ENCODE assay signal across 8 cellular contexts in the genomic region with DNA sequence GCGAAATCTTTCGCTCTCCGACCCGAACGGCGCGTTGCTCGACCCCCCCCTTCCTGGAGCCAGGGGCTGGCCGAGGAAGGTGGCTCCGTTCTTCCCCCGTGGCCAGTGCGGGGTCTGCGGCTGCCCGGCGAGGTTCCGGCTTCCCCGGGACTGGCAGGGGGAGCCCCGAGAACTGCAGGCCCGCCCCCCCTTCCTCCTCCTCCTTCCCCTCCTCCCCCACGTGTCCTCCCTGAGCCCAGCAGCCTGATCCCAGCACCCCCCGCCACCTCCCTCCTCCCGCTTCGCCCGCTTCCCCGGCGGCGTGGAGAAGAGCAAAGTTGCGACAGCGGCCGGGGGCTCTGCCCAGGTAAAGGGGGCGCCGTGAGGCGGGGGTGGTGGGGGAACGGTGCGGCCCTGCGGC. TPM values are rescaled to one million over a fixed set of nuclear protein-coding genes. Genes with fewer than 3 reads are reported as not detected.
DNase-seq lines count a peak whose midpoint lies in the region; ATAC-seq and TF ChIP-seq lines count a peak whose summit lies in the region.

No MANE protein-coding gene starts in this region.

- H3K27me3 ChIP-seq in GM06990 (replicated peaks; ENCODE audit: control insufficient read depth, insufficient read depth, low read length) (no peaks in the 10 kb centered on the region; the same call in 1 of the 2 replicates), esophagus squamous epithelium (no peaks in the 10 kb centered on the region), prostate gland (replicated peaks; ENCODE audit: insufficient read depth) (no peaks in the 10 kb centered on the region)

- ATAC-seq in T-helper 17 cell: no peak
- ATAC-seq in GM18858 (IDR thresholded peaks at IDR 0.05; ENCODE audit: unreplicated experiment): no peak

- H3K4me3 ChIP-seq in GM06990 (replicated peaks; ENCODE audit: low read depth, low read length) (peak overlapping the region; percentile 54), esophagus squamous epithelium (no peak overlapping the region), prostate gland (no peak overlapping the region)

- peak overlapping the region; percentile 72 for H3K4me3 Mint-ChIP-seq in T-helper 17 cell

- H3K4me1 Mint-ChIP-seq in T-helper 17 cell: peaks cover 14% of the 10 kb centered on the region

- H3K27ac ChIP-seq in esophagus squamous epithelium (peak overlapping the region; percentile 56 to 81 (median 74)), prostate gland (peak overlapping the region; percentile 66 to 78)

- H3K4me1 ChIP-seq in esophagus squamous epithelium (peaks cover 0 to 35% (median 0%) of the 10 kb centered on the region in 3 donors), prostate gland (replicated peaks) (no peaks in the 10 kb centered on the region)

- intact Hi-C loops in esophagus squamous epithelium (cut with DNase I) (no loop called here), prostate gland (cut with DNase I) (loop anchor here (5.0 to 10.0 kb wide), 2 partner anchors 48 to 75 kb away; no protein-coding TSS in a partner anchor)

- TF ChIP-seq CTCF in GM06990 (IDR thresholded peaks at IDR 0.05; ENCODE audit: insufficient read depth, low read length, poor library complexity, severe bottlenecking) (no peak), esophagus squamous epithelium (IDR thresholded peaks at IDR 0.05) (no peak), prostate gland (IDR thresholded peaks at IDR 0.05) (no peak)

- H3K9me3 ChIP-seq in T-helper 17 cell (ENCODE audit: control insufficient read depth, low read length, poor library complexity, severe bottlenecking): no peaks in the 10 kb centered on the region
- no peaks in the 10 kb centered on the region for H3K9me3 ChIP-seq in esophagus squamous epithelium
- H3K9me3 ChIP-seq in prostate gland: no peaks in the 10 kb centered on the region

- H3K27ac Mint-ChIP-seq in T-helper 17 cell: no peak overlapping the region

- H3K36me3 Mint-ChIP-seq in T-helper 17 cell (ENCODE audit: low read depth): no peaks in the 10 kb centered on the region

- no peaks in the 10 kb centered on the region for H3K27me3 Mint-ChIP-seq in T-helper 17 cell

- TF ChIP-seq POLR2A in esophagus squamous epithelium (IDR thresholded peaks at IDR 0.05): no peak
- TF ChIP-seq POLR2A in prostate gland (IDR thresholded peaks at IDR 0.05): no peak

- H3K36me3 ChIP-seq in GM06990 (ENCODE audit: control insufficient read depth, insufficient read depth, low read length): no peaks in the 10 kb centered on the region
- no peaks in the 10 kb centered on the region for H3K36me3 ChIP-seq in esophagus squamous epithelium
- H3K36me3 ChIP-seq in prostate gland: no peaks in the 10 kb centered on the region

- WGBS in esophagus squamous epithelium, 2 donors: no CpG with 5 or more reads among the region's 36 CpGs
- 0% methylated on average over 2 of the region's 36 CpGs for WGBS in prostate gland

- DNase-seq in GM06990 (ENCODE audit: extremely low read depth, insufficient read length): peak; percentile 23
- DNase-seq in T-helper 17 cell: peak in 2 of 3 donors; percentile 35 to 39
- DNase-seq in esophagus squamous epithelium (lab: John Stamatoyannopoulos, UW): no peak
- no peak for DNase-seq in prostate gland (ENCODE audit: low spot score)
- no peak for DNase-seq in mesenteric fat pad (ENCODE audit: low spot score)
- no peak for DNase-seq in NCI-H2171 treated with DMSO at 0.1 percent for 48 hours (lab: John Stamatoyannopoulos, UW)
- no peak for DNase-seq in dedifferentiated amniotic fluid mesenchymal stem cell (ENCODE audit: extremely low spot score)

RNA-seq across cellular contexts. Expression of gene BCORL1, which starts 2.4 kb away (rescaled TPM):
- 10 to 100 TPM in 1 of 2 donors, 1 to 10 TPM in 1; 8.0 to 10.8 TPM for total RNA-seq in T-helper 17 cell
- total RNA-seq in esophagus squamous epithelium: 1 to 10 TPM; 1.7 to 4.0 (median 2.7) TPM
- 10 to 100 TPM in 1 of 2 donors, 1 to 10 TPM in 1; 4.4 to 25.2 TPM for total RNA-seq in prostate gland
- total RNA-seq in mesenteric fat pad: 42.5 TPM

Comparison
In these comparisons a context has a peak if more than half of its experiments do, and no peak if none do; other contexts are left out.
1. DNase-seq: peak in GM06990 (single experiment) and T-helper 17 cell (2 of 3); none in esophagus squamous epithelium (single experiment), prostate gland (single experiment), mesenteric fat pad (single experiment), NCI-H2171 treated with DMSO at 0.1 percent for 48 hours (single experiment) and dedifferentiated amniotic fluid mesenchymal stem cell (single experiment).